1 cellular context compared by ENCODE assay signal in genomic region chr19:47445937-47446402, GRCh38.
A peak's percentile ranks its signal among the peaks of the same experiment; 100 is the strongest.
TF ChIP-seq lines count a peak whose summit lies in the region.

No MANE protein-coding gene starts in this region.

TF ChIP-seq in HEK293, 187 proteins besides CTCF, POLR2A, EP300 and RAD21 (continued from another document and continues in another):
- no peak for TF ChIP-seq ZNF837 (tag by site-specific recombination; IDR thresholded peaks at IDR 0.05)
- no peak for TF ChIP-seq ZNF549 (tag by site-specific recombination; IDR thresholded peaks at IDR 0.05)
- no peak for TF ChIP-seq ZNF830 (tag by site-specific recombination; IDR thresholded peaks at IDR 0.05; ENCODE audit: low read depth)
- 0 out of 2 replicates have a peak, but pooled peaks have one; percentile 3 for TF ChIP-seq GLIS1 (tag by site-specific recombination; IDR thresholded peaks at IDR 0.05)
- TF ChIP-seq ZNF335 (tag by site-specific recombination; conservative IDR thresholded peaks at IDR 0.05) = peak; percentile 53; the same call in 1 of the 2 replicates
- no peak for TF ChIP-seq ZNF670 (tag by site-specific recombination; IDR thresholded peaks at IDR 0.05; ENCODE audit: low read depth)
- TF ChIP-seq ZNF510 (tag by site-specific recombination; IDR thresholded peaks at IDR 0.05; ENCODE audit: insufficient replicate concordance) = no peak
- TF ChIP-seq ZNF148 (tag by site-specific recombination; IDR thresholded peaks at IDR 0.05; ENCODE audit: borderline replicate concordance) = no peak
- no peak for TF ChIP-seq ZNF514 (tag by site-specific recombination; IDR thresholded peaks at IDR 0.05)
- TF ChIP-seq ZNF777 (tag by site-specific recombination; IDR thresholded peaks at IDR 0.05; ENCODE audit: borderline replicate concordance) = no peak
- no peak for TF ChIP-seq KLF10 (tag by site-specific recombination; IDR thresholded peaks at IDR 0.05)
- 0 out of 2 replicates have a peak, but pooled peaks have one; percentile 43 for TF ChIP-seq ZNF341 (tag by site-specific recombination; IDR thresholded peaks at IDR 0.05; ENCODE audit: low read depth)
- TF ChIP-seq ZNF433 (tag by site-specific recombination; IDR thresholded peaks at IDR 0.05; ENCODE audit: low read depth) = no peak
- no peak for TF ChIP-seq ZNF391 (tag by site-specific recombination; IDR thresholded peaks at IDR 0.05; ENCODE audit: borderline replicate concordance, low read depth)
- TF ChIP-seq ZNF292 (tag by site-specific recombination; IDR thresholded peaks at IDR 0.05; ENCODE audit: borderline replicate concordance, low read depth) = no peak
- TF ChIP-seq KLF8 (tag by site-specific recombination; IDR thresholded peaks at IDR 0.05) = peak; percentile 50; the same call in 1 of the 2 replicates
- TF ChIP-seq ZNF274 (IDR thresholded peaks at IDR 0.05; ENCODE audit: low read length) = no peak
- no peak for TF ChIP-seq ZNF274 (tag by site-specific recombination; IDR thresholded peaks at IDR 0.05; ENCODE audit: borderline replicate concordance)
- no peak for TF ChIP-seq ZBTB1 (tag by site-specific recombination; IDR thresholded peaks at IDR 0.05)
- no peak for TF ChIP-seq ZNF48 (tag by site-specific recombination; IDR thresholded peaks at IDR 0.05)
- TF ChIP-seq ELK4 (IDR thresholded peaks at IDR 0.05; ENCODE audit: borderline replicate concordance, low read depth, low read length) = no peak
- no peak for TF ChIP-seq RBAK (tag by site-specific recombination; IDR thresholded peaks at IDR 0.05)
- TF ChIP-seq ZNF843 (tag by site-specific recombination; IDR thresholded peaks at IDR 0.05) = no peak
- peak; percentile 84 for TF ChIP-seq SP2 (tag by site-specific recombination; IDR thresholded peaks at IDR 0.05)
- no peak for TF ChIP-seq MYNN (tag by site-specific recombination; IDR thresholded peaks at IDR 0.05; ENCODE audit: borderline replicate concordance)
- no peak for TF ChIP-seq ZNF423 (tag by site-specific recombination; IDR thresholded peaks at IDR 0.05)
- no peak for TF ChIP-seq ZBTB20 (tag by site-specific recombination; IDR thresholded peaks at IDR 0.05)
- TF ChIP-seq ZNF16 (tag by site-specific recombination; IDR thresholded peaks at IDR 0.05; ENCODE audit: low read depth) = no peak
- TF ChIP-seq ZNF366 (tag by site-specific recombination; conservative IDR thresholded peaks at IDR 0.05) = peak; percentile 51; the same call in 1 of the 2 replicates
- TF ChIP-seq PRDM6 (tag by site-specific recombination; IDR thresholded peaks at IDR 0.05) = no peak
- TF ChIP-seq ZNF23 (tag by site-specific recombination; IDR thresholded peaks at IDR 0.05; ENCODE audit: borderline replicate concordance) = no peak
- no peak for TF ChIP-seq ZNF623 (tag by site-specific recombination; IDR thresholded peaks at IDR 0.05)
- TF ChIP-seq ZNF221 (tag by site-specific recombination; IDR thresholded peaks at IDR 0.05; ENCODE audit: borderline replicate concordance) = no peak
- no peak for TF ChIP-seq ZBTB44 (tag by site-specific recombination; IDR thresholded peaks at IDR 0.05)
- TF ChIP-seq ZNF24 (tag by site-specific recombination; IDR thresholded peaks at IDR 0.05) = no peak
- no peak for TF ChIP-seq OSR2 (tag by site-specific recombination; IDR thresholded peaks at IDR 0.05)
- TF ChIP-seq ZNF792 (tag by site-specific recombination; IDR thresholded peaks at IDR 0.05) = no peak
- TF ChIP-seq ZNF426 (tag by site-specific recombination; IDR thresholded peaks at IDR 0.05) = no peak
- no peak for TF ChIP-seq PRDM4 (tag by site-specific recombination; IDR thresholded peaks at IDR 0.05)
- no peak for TF ChIP-seq ZNF114 (tag by site-specific recombination; IDR thresholded peaks at IDR 0.05)
- no peak for TF ChIP-seq PRDM2 (tag by site-specific recombination; IDR thresholded peaks at IDR 0.05; ENCODE audit: borderline replicate concordance)
- TF ChIP-seq ZNF354C (tag by site-specific recombination; IDR thresholded peaks at IDR 0.05; ENCODE audit: borderline replicate concordance, low read depth) = no peak
- TF ChIP-seq BCL6B (tag by site-specific recombination; IDR thresholded peaks at IDR 0.05) = no peak
- no peak for TF ChIP-seq BCL11A (tag by site-specific recombination; IDR thresholded peaks at IDR 0.05; ENCODE audit: low read depth)
- TF ChIP-seq ZNF560 (tag by site-specific recombination; IDR thresholded peaks at IDR 0.05; ENCODE audit: borderline replicate concordance) = no peak
- TF ChIP-seq ZNF530 (tag by site-specific recombination; IDR thresholded peaks at IDR 0.05; ENCODE audit: low read depth) = no peak
- no peak for TF ChIP-seq ZNF350 (tag by site-specific recombination; IDR thresholded peaks at IDR 0.05)
- no peak for TF ChIP-seq ZNF785 (tag by site-specific recombination; IDR thresholded peaks at IDR 0.05)
- TF ChIP-seq ZNF175 (tag by site-specific recombination; IDR thresholded peaks at IDR 0.05) = no peak
- no peak for TF ChIP-seq ZNF239 (tag by site-specific recombination; IDR thresholded peaks at IDR 0.05)
- TF ChIP-seq SETDB1 (IDR thresholded peaks at IDR 0.05; ENCODE audit: insufficient read length, low read length) = no peak
- no peak for TF ChIP-seq ZNF37A (tag by site-specific recombination; IDR thresholded peaks at IDR 0.05)
- no peak for TF ChIP-seq HOXD13 (CRISPR knock-in tag; IDR thresholded peaks at IDR 0.05; ENCODE audit: borderline replicate concordance)
